In genomic region chr10:44627591-44628354, GRCh38 we compare ENCODE assay signal across 1 cellular context.
TF ChIP-seq lines count a peak whose summit lies in the region.

No MANE protein-coding gene starts in this region.

TF ChIP-seq in H1, 55 proteins besides CTCF, POLR2A, EP300 and RAD21:
- TF ChIP-seq, protein P1, sequence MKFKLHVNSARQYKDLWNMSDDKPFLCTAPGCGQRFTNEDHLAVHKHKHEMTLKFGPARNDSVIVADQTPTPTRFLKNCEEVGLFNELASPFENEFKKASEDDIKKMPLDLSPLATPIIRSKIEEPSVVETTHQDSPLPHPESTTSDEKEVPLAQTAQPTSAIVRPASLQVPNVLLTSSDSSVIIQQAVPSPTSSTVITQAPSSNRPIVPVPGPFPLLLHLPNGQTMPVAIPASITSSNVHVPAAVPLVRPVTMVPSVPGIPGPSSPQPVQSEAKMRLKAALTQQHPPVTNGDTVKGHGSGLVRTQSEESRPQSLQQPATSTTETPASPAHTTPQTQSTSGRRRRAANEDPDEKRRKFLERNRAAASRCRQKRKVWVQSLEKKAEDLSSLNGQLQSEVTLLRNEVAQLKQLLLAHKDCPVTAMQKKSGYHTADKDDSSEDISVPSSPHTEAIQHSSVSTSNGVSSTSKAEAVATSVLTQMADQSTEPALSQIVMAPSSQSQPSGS (IDR thresholded peaks at IDR 0.05; ENCODE audit: low read length): no peak
- TF ChIP-seq KDM4A (IDR thresholded peaks at IDR 0.05; ENCODE audit: low read depth, low read length, severe bottlenecking): no peak
- TF ChIP-seq BRCA1 (IDR thresholded peaks at IDR 0.05; ENCODE audit: low read depth, low read length): no peak
- TF ChIP-seq KDM5A (IDR thresholded peaks at IDR 0.05; ENCODE audit: low read length): no peak
